1 cellular context compared by ENCODE assay signal in genomic region chr6:43942616-43943015, GRCh38.
TF ChIP-seq lines count a peak whose summit lies in the region.

No MANE protein-coding gene starts in this region.

TF ChIP-seq in K562, 482 proteins besides CTCF, POLR2A, EP300 and RAD21 (continued from another document):
- TF ChIP-seq MECOM (CRISPR knock-in tag; IDR thresholded peaks at IDR 0.05) (no peak), STAG1 (CRISPR knock-in tag; IDR thresholded peaks at IDR 0.05; ENCODE audit: borderline replicate concordance) (no peak), DMBX1 (CRISPR knock-in tag; IDR thresholded peaks at IDR 0.05; ENCODE audit: borderline replicate concordance) (no peak), SRSF1 (IDR thresholded peaks at IDR 0.05; ENCODE audit: low read depth, low read length) (no peak), ZNF408 (CRISPR knock-in tag; IDR thresholded peaks at IDR 0.05; ENCODE audit: low read depth) (no peak)
